ENCODE assay signal across 1 cellular context in the genomic region with DNA sequence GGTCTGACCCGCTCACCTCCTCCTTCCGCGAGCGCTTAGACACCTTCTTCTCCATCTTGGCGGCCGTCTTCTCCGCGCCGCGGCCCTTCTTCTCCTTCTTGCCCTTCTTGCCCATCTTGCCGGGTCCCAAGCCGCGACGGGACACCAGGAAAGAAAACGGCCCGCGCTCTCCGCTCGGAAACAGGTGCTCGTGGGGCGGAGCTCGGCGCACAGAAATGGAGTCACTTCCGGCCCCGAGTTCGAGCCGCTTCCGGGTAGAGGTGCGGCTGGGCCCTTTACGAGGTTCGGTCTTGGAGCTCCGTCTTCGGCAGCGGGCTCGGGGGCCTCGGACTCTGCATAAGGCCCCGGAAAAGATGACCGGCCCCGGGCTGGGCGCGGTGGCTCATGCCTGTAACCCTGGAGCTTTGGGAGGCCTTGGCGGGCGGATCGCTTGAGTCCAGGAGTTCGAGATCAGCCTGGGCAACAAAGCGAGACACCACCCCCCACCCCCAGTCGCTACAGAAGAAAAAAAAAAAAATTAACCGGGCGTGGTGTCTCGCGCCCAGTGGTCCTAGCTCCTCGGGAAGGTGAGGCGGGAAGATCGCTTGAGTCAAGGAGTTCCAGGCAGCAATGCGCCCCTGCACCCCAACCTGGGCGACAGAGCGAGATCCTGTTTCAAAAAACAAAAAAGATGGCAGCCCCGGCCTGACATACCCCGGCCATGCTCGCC.
TF ChIP-seq lines count a peak whose summit lies in the region.

TSS of gene KLHDC4 (minus strand) at position 211 of the 709 bp plus-strand sequence. CDS start at position 115, 96 bp downstream.

TF ChIP-seq in HEK293, 187 proteins besides CTCF, POLR2A, EP300 and RAD21 (continued from another document and continues in another):
- no peak for TF ChIP-seq ZNF280C (tag by site-specific recombination; IDR thresholded peaks at IDR 0.05)
- TF ChIP-seq ZBTB7A (tag by site-specific recombination; IDR thresholded peaks at IDR 0.05; ENCODE audit: low read depth), result no peak
- peak; percentile 56; the same call in 1 of the 2 replicates for TF ChIP-seq KLF8 (tag by site-specific recombination; IDR thresholded peaks at IDR 0.05)
- no peak for TF ChIP-seq ZBTB48 (tag by site-specific recombination; IDR thresholded peaks at IDR 0.05)
- TF ChIP-seq ZNF2 (tag by site-specific recombination; IDR thresholded peaks at IDR 0.05), result peak; percentile 62; the same call in 1 of the 2 replicates
- no peak for TF ChIP-seq ZNF791 (tag by site-specific recombination; IDR thresholded peaks at IDR 0.05)
- no peak for TF ChIP-seq HOXA7 (CRISPR knock-in tag; IDR thresholded peaks at IDR 0.05; ENCODE audit: borderline replicate concordance)
- 0 out of 2 replicates have a peak, but pooled peaks have one; percentile 46 for TF ChIP-seq ZNF362 (tag by site-specific recombination; IDR thresholded peaks at IDR 0.05)
- TF ChIP-seq ZIC2 (tag by site-specific recombination; IDR thresholded peaks at IDR 0.05), result no peak
- TF ChIP-seq ZNF777 (tag by site-specific recombination; IDR thresholded peaks at IDR 0.05; ENCODE audit: borderline replicate concordance), result peak; percentile 61; the same call in 1 of the 2 replicates
- TF ChIP-seq, protein P1, sequence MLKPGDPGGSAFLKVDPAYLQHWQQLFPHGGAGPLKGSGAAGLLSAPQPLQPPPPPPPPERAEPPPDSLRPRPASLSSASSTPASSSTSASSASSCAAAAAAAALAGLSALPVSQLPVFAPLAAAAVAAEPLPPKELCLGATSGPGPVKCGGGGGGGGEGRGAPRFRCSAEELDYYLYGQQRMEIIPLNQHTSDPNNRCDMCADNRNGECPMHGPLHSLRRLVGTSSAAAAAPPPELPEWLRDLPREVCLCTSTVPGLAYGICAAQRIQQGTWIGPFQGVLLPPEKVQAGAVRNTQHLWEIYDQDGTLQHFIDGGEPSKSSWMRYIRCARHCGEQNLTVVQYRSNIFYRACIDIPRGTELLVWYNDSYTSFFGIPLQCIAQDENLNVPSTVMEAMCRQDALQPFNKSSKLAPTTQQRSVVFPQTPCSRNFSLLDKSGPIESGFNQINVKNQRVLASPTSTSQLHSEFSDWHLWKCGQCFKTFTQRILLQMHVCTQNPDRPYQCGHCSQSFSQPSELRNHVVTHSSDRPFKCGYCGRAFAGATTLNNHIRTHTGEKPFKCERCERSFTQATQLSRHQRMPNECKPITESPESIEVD (tag by site-specific recombination; IDR thresholded peaks at IDR 0.05), result no peak
- TF ChIP-seq ZSCAN23 (tag by site-specific recombination; IDR thresholded peaks at IDR 0.05), result no peak
- TF ChIP-seq, protein P2, sequence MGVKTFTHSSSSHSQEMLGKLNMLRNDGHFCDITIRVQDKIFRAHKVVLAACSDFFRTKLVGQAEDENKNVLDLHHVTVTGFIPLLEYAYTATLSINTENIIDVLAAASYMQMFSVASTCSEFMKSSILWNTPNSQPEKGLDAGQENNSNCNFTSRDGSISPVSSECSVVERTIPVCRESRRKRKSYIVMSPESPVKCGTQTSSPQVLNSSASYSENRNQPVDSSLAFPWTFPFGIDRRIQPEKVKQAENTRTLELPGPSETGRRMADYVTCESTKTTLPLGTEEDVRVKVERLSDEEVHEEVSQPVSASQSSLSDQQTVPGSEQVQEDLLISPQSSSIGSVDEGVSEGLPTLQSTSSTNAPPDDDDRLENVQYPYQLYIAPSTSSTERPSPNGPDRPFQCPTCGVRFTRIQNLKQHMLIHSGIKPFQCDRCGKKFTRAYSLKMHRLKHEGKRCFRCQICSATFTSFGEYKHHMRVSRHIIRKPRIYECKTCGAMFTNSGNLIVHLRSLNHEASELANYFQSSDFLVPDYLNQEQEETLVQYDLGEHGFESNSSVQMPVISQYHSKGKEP (tag by site-specific recombination; IDR thresholded peaks at IDR 0.05), result no peak
- no peak for TF ChIP-seq ZNF292 (tag by site-specific recombination; IDR thresholded peaks at IDR 0.05; ENCODE audit: borderline replicate concordance, low read depth)
- no peak for TF ChIP-seq ZNF529 (tag by site-specific recombination; IDR thresholded peaks at IDR 0.05; ENCODE audit: insufficient replicate concordance)
- TF ChIP-seq ZBTB17 (tag by site-specific recombination; IDR thresholded peaks at IDR 0.05), result peak; percentile 75
- TF ChIP-seq, protein P3, sequence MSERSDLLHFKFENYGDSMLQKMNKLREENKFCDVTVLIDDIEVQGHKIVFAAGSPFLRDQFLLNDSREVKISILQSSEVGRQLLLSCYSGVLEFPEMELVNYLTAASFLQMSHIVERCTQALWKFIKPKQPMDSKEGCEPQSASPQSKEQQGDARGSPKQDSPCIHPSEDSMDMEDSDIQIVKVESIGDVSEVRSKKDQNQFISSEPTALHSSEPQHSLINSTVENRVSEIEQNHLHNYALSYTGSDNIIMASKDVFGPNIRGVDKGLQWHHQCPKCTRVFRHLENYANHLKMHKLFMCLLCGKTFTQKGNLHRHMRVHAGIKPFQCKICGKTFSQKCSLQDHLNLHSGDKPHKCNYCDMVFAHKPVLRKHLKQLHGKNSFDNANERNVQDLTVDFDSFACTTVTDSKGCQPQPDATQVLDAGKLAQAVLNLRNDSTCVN (tag by site-specific recombination; optimal IDR thresholded peaks at IDR 0.05), result peak; percentile 36
- TF ChIP-seq, protein P4, sequence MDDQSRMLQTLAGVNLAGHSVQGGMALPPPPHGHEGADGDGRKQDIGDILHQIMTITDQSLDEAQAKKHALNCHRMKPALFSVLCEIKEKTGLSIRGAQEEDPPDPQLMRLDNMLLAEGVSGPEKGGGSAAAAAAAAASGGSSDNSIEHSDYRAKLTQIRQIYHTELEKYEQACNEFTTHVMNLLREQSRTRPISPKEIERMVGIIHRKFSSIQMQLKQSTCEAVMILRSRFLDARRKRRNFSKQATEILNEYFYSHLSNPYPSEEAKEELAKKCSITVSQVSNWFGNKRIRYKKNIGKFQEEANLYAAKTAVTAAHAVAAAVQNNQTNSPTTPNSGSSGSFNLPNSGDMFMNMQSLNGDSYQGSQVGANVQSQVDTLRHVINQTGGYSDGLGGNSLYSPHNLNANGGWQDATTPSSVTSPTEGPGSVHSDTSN (CRISPR knock-in tag; IDR thresholded peaks at IDR 0.05), result no peak
- peak; percentile 75 for TF ChIP-seq SP2 (tag by site-specific recombination; IDR thresholded peaks at IDR 0.05)
- TF ChIP-seq ZNF404 (tag by site-specific recombination; IDR thresholded peaks at IDR 0.05), result no peak
- no peak for TF ChIP-seq ZNF510 (tag by site-specific recombination; IDR thresholded peaks at IDR 0.05; ENCODE audit: insufficient replicate concordance)
- TF ChIP-seq ZNF114 (tag by site-specific recombination; IDR thresholded peaks at IDR 0.05), result no peak
- TF ChIP-seq, protein P5, sequence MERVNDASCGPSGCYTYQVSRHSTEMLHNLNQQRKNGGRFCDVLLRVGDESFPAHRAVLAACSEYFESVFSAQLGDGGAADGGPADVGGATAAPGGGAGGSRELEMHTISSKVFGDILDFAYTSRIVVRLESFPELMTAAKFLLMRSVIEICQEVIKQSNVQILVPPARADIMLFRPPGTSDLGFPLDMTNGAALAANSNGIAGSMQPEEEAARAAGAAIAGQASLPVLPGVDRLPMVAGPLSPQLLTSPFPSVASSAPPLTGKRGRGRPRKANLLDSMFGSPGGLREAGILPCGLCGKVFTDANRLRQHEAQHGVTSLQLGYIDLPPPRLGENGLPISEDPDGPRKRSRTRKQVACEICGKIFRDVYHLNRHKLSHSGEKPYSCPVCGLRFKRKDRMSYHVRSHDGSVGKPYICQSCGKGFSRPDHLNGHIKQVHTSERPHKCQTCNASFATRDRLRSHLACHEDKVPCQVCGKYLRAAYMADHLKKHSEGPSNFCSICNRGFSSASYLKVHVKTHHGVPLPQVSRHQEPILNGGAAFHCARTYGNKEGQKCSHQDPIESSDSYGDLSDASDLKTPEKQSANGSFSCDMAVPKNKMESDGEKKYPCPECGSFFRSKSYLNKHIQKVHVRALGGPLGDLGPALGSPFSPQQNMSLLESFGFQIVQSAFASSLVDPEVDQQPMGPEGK (tag by site-specific recombination; IDR thresholded peaks at IDR 0.05), result peak; percentile 77
- TF ChIP-seq MZF1 (tag by site-specific recombination; IDR thresholded peaks at IDR 0.05; ENCODE audit: borderline replicate concordance), result no peak
- peak; percentile 86 for TF ChIP-seq ZNF121 (tag by site-specific recombination; IDR thresholded peaks at IDR 0.05)
- TF ChIP-seq ZNF18 (tag by site-specific recombination; IDR thresholded peaks at IDR 0.05), result no peak
- TF ChIP-seq ZFHX2 (tag by site-specific recombination; conservative IDR thresholded peaks at IDR 0.05), result no peak
- peak; percentile 78 for TF ChIP-seq ZBTB10 (tag by site-specific recombination; IDR thresholded peaks at IDR 0.05)
- TF ChIP-seq, protein P6, sequence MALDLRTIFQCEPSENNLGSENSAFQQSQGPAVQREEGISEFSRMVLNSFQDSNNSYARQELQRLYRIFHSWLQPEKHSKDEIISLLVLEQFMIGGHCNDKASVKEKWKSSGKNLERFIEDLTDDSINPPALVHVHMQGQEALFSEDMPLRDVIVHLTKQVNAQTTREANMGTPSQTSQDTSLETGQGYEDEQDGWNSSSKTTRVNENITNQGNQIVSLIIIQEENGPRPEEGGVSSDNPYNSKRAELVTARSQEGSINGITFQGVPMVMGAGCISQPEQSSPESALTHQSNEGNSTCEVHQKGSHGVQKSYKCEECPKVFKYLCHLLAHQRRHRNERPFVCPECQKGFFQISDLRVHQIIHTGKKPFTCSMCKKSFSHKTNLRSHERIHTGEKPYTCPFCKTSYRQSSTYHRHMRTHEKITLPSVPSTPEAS (tag by site-specific recombination; IDR thresholded peaks at IDR 0.05), result 0 out of 2 replicates have a peak, but pooled peaks have one; percentile 7
- no peak for TF ChIP-seq KLF17 (tag by site-specific recombination; IDR thresholded peaks at IDR 0.05)
- TF ChIP-seq ZNF837 (tag by site-specific recombination; IDR thresholded peaks at IDR 0.05), result no peak
- TF ChIP-seq, protein P7, sequence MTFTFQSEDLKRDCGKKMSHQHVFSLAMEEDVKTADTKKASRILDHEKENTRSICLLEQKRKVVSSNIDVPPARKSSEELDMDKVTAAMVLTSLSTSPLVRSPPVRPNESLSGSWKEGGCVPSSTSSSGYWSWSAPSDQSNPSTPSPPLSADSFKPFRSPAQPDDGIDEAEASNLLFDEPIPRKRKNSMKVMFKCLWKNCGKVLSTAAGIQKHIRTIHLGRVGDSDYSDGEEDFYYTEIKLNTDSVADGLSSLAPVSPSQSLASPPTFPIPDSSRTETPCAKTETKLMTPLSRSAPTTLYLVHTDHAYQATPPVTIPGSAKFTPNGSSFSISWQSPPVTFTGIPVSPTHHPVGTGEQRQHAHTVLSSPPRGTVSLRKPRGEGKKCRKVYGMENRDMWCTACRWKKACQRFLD (tag by site-specific recombination; IDR thresholded peaks at IDR 0.05), result no peak
- TF ChIP-seq ZNF660 (tag by site-specific recombination; IDR thresholded peaks at IDR 0.05), result no peak; the same call in 1 of the 2 replicates
- no peak for TF ChIP-seq ZNF530 (tag by site-specific recombination; IDR thresholded peaks at IDR 0.05; ENCODE audit: low read depth)
